17 cellular contexts compared by ENCODE assay signal in genomic region chr2:200298816-200299215, GRCh38. TPM values are rescaled to one million over a fixed set of nuclear protein-coding genes. Genes with fewer than 3 reads are reported as not detected.
A peak's percentile ranks its signal among the peaks of the same experiment; 100 is the strongest.
DNase-seq lines count a peak whose midpoint lies in the region; ATAC-seq and TF ChIP-seq lines count a peak whose summit lies in the region.
"Had no signal": no experiment of that assay in that cellular context is flagged by ENCODE, and none has a peak within 500 bp of the region (broad histone marks: within the 10 kb centered on the region; RNA-seq: fewer than 3 reads in every experiment).

No MANE protein-coding gene starts in this region.

- H3K27me3 ChIP-seq in GM23338 (ENCODE audit: insufficient read depth) (no peaks in the 10 kb centered on the region), Panc1 (ENCODE audit: control insufficient read depth, insufficient read depth, low read length) (no peaks in the 10 kb centered on the region), left ventricle myocardium inferior (ENCODE audit: low read depth) (no peaks in the 10 kb centered on the region), vagina (no peaks in the 10 kb centered on the region)
- H3K27me3 ChIP-seq: BLaER1 had no signal

- H2AFZ ChIP-seq in GM23338, result 0 out of 2 replicates have a peak overlapping the region, but pooled peaks have one; percentile 6
- H2AFZ ChIP-seq: GM23248 had no signal

- H4K20me1 ChIP-seq in GM23338 (replicated peaks; ENCODE audit: insufficient read depth), result no peaks in the 10 kb centered on the region
- H4K20me1 ChIP-seq: BLaER1 had no signal

- no peak overlapping the region for H3K4me3 ChIP-seq in GM23338
- no peak overlapping the region for H3K4me3 ChIP-seq in Panc1 (ENCODE audit: low read depth in 2 of 2, low read length in 2 of 2)
- no peak overlapping the region for H3K4me3 ChIP-seq in left ventricle myocardium inferior
- no peak overlapping the region for H3K4me3 ChIP-seq in vagina
- H3K4me3 ChIP-seq: BLaER1, GM23248 had no signal

- no peaks in the 10 kb centered on the region for H3K79me2 ChIP-seq in GM23338 (replicated peaks; ENCODE audit: insufficient read depth)

- H3K4me3 Mint-ChIP-seq in Calu3 (ENCODE audit: low read depth, unreplicated experiment) (no peak overlapping the region), GM23338 (no peak overlapping the region), nephron (no peak overlapping the region)
- H3K4me3 Mint-ChIP-seq: CD8-positive, alpha-beta memory T cell had no signal

- no peak for DNase-seq in Calu3
- no peak for DNase-seq in GM23338 (ENCODE audit: low spot score)
- no peak for DNase-seq in Panc1 (ENCODE audit: low read depth, low spot score)
- no peak for DNase-seq in left ventricle myocardium inferior
- DNase-seq in vagina (ENCODE audit: extremely low spot score in 2 of 2), result no peak
- DNase-seq: 8988T; AML-193; Caco-2; CD8-positive, alpha-beta memory T cell; DMS79; GM23248; H7; IMR-90; KBM-7 had no signal

- no peaks in the 10 kb centered on the region for H3K9me3 ChIP-seq in Panc1 (ENCODE audit: control insufficient read depth, insufficient read depth, low read depth, low read length)
- no peaks in the 10 kb centered on the region for H3K9me3 ChIP-seq in left ventricle myocardium inferior (replicated peaks)
- H3K9me3 ChIP-seq in vagina, result no peaks in the 10 kb centered on the region
- H3K9me3 ChIP-seq: BLaER1, Caco-2 had no signal

- TF ChIP-seq POLR2A in vagina (IDR thresholded peaks at IDR 0.05), result no peak

- no peak overlapping the region for H3K27ac ChIP-seq in GM23338 (ENCODE audit: low read depth)
- H3K27ac ChIP-seq in Panc1 (ENCODE audit: low read length), result peak overlapping the region; percentile 25; the same call in 1 of the 2 replicates
- H3K27ac ChIP-seq in left ventricle myocardium inferior (replicated peaks), result no peak overlapping the region
- no peak overlapping the region for H3K27ac ChIP-seq in vagina
- H3K27ac ChIP-seq: BLaER1, GM23248 had no signal

- H3K36me3 ChIP-seq in GM23338 (ENCODE audit: insufficient read depth), result no peaks in the 10 kb centered on the region
- no peaks in the 10 kb centered on the region for H3K36me3 ChIP-seq in Panc1 (ENCODE audit: control insufficient read depth, insufficient read depth, low read length)
- H3K36me3 ChIP-seq in left ventricle myocardium inferior, result no peaks in the 10 kb centered on the region
- H3K36me3 ChIP-seq in vagina, result no peaks in the 10 kb centered on the region
- H3K36me3 ChIP-seq: BLaER1 had no signal

- no peak for ATAC-seq in GM23338
- ATAC-seq in Panc1, result no peak
- no peak for ATAC-seq in GM21381 (IDR thresholded peaks at IDR 0.05; ENCODE audit: unreplicated experiment)

- peak overlapping the region; percentile 25 for H3K27ac Mint-ChIP-seq in Calu3 (ENCODE audit: unreplicated experiment)
- H3K27ac Mint-ChIP-seq in GM23338, result no peak overlapping the region
- H3K27ac Mint-ChIP-seq in nephron, result peak overlapping the region; percentile 39 to 81 (median 75)
- H3K27ac Mint-ChIP-seq: CD8-positive, alpha-beta memory T cell had no signal

- in situ Hi-C loops in Panc1 (cut with HindIII; ENCODE audit: low pct_unique_long_range_greater_than_20kb, low sequenced_read_pairs), result no loop called here

- H3K4me1 Mint-ChIP-seq in Calu3 (ENCODE audit: low read depth, unreplicated experiment), result peaks cover 98% of the 10 kb centered on the region
- peaks cover 8% of the 10 kb centered on the region for H3K4me1 Mint-ChIP-seq in GM23338
- peaks cover 56% of the 10 kb centered on the region for H3K4me1 Mint-ChIP-seq in nephron
- H3K4me1 Mint-ChIP-seq: CD8-positive, alpha-beta memory T cell had no signal

- BruUV-seq in Calu3 (replicated peaks; lab: Mats Ljungman, UMichigan) (no TSS peak), Panc1 (replicated peaks; lab: Mats Ljungman, UMichigan) (no TSS peak)

- POLR2A ChIA-PET in Panc1 (lab: Charles Lee), result no interaction called here

- CTCF ChIA-PET in Calu3 (lab: Charles Lee), result no interaction called here
- CTCF ChIA-PET in Panc1 (lab: Charles Lee), result no interaction called here

- TF ChIP-seq CTCF in Calu3 (IDR thresholded peaks at IDR 0.05; ENCODE audit: unreplicated experiment) (no peak), GM23338 (conservative IDR thresholded peaks at IDR 0.05; ENCODE audit: low read depth in 2 of 2) (no peak), Panc1 (IDR thresholded peaks at IDR 0.05) (no peak), nephron (IDR thresholded peaks at IDR 0.05; ENCODE audit: unreplicated experiment in 3 of 3) (no peak), left ventricle myocardium inferior (IDR thresholded peaks at IDR 0.05; ENCODE audit: borderline replicate concordance) (no peak), vagina (IDR thresholded peaks at IDR 0.05) (no peak)

- no peak overlapping the region for H3K4me2 ChIP-seq in GM23338
- H3K4me2 ChIP-seq: BLaER1 had no signal

- H3K9me2 ChIP-seq in GM23338 (ENCODE audit: insufficient read depth), result no peaks in the 10 kb centered on the region

- H3K36me3 Mint-ChIP-seq in Calu3 (ENCODE audit: insufficient read depth, unreplicated experiment), result peaks cover 22% of the 10 kb centered on the region
- H3K36me3 Mint-ChIP-seq in GM23338 (ENCODE audit: low read depth), result no peaks in the 10 kb centered on the region; the same call in 2 of the 3 replicates
- H3K36me3 Mint-ChIP-seq in nephron (ENCODE audit: low read depth), result no peaks in the 10 kb centered on the region
- H3K36me3 Mint-ChIP-seq: CD8-positive, alpha-beta memory T cell had no signal

- intact Hi-C loops in Calu3 (cut with micrococcal nuclease; ENCODE audit: unreplicated experiment) (no loop called here), Panc1 (cut with micrococcal nuclease; ENCODE audit: unreplicated experiment) (no loop called here), left ventricle myocardium inferior (cut with micrococcal nuclease) (no loop called here), vagina (cut with DNase I) (no loop called here)

- peaks cover 10% of the 10 kb centered on the region for H3K9me3 Mint-ChIP-seq in Calu3 (ENCODE audit: low read depth, unreplicated experiment)
- H3K9me3 Mint-ChIP-seq in GM23338, result no peaks in the 10 kb centered on the region
- no peaks in the 10 kb centered on the region for H3K9me3 Mint-ChIP-seq in nephron
- H3K9me3 Mint-ChIP-seq: CD8-positive, alpha-beta memory T cell had no signal

- H3F3A ChIP-seq in GM23338 (replicated peaks; ENCODE audit: low read depth), result no peaks in the 10 kb centered on the region

- H3K4me1 ChIP-seq in GM23338 (ENCODE audit: insufficient read depth) (no peaks in the 10 kb centered on the region), Panc1 (ENCODE audit: control insufficient read depth, insufficient read depth, low read length) (peaks cover 33% of the 10 kb centered on the region), left ventricle myocardium inferior (peaks cover 17% of the 10 kb centered on the region), vagina (no peaks in the 10 kb centered on the region)

- H3K27me3 Mint-ChIP-seq in Calu3 (ENCODE audit: unreplicated experiment), result no peaks in the 10 kb centered on the region
- H3K27me3 Mint-ChIP-seq in GM23338 (ENCODE audit: insufficient read depth, low read depth, poor library complexity), result peaks cover 1% of the 10 kb centered on the region
- H3K27me3 Mint-ChIP-seq in nephron (ENCODE audit: low read depth), result no peaks in the 10 kb centered on the region

TF ChIP-seq in GM23338, 12 proteins besides CTCF, POLR2A, EP300 and RAD21 (continues in another document):
- TF ChIP-seq, protein P1, sequence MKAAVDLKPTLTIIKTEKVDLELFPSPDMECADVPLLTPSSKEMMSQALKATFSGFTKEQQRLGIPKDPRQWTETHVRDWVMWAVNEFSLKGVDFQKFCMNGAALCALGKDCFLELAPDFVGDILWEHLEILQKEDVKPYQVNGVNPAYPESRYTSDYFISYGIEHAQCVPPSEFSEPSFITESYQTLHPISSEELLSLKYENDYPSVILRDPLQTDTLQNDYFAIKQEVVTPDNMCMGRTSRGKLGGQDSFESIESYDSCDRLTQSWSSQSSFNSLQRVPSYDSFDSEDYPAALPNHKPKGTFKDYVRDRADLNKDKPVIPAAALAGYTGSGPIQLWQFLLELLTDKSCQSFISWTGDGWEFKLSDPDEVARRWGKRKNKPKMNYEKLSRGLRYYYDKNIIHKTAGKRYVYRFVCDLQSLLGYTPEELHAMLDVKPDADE (IDR thresholded peaks at IDR 0.05), result no peak
- TF ChIP-seq ZNF114 (CRISPR knock-in tag; IDR thresholded peaks at IDR 0.05), result no peak
- TF ChIP-seq REST (IDR thresholded peaks at IDR 0.05; ENCODE audit: unreplicated experiment), result no peak
- TF ChIP-seq ZNF331 (CRISPR knock-in tag; IDR thresholded peaks at IDR 0.05; ENCODE audit: low read depth), result no peak

RNA-seq across cellular contexts. Expression of gene SPATS2L, which starts 7.7 kb away (rescaled TPM):
- total RNA-seq in Calu3 (2022) (378 and 497 TPM in 2 replicates), Panc1 (2021; ENCODE audit: unreplicated experiment) (282 TPM), left ventricle myocardium inferior (54.9 TPM), vagina (65.6 TPM)
- total RNA-seq in GM23338 (2014; rRNA removed; shearing (Covaris generic)), result 118 and 146 TPM in 2 replicates
- polyA plus RNA-seq in GM23338 (2016; fragmentation: Nextera tagmentation; extraction: Ambion mirVana), result 154 and 263 TPM in 2 replicates
- 189 TPM for polyA plus RNA-seq in Panc1 (2012; ENCODE audit: insufficient read length)
